In genomic region chr14:60266021-60266937, GRCh38 we compare ENCODE assay signal across 7 cellular contexts. TPM values are rescaled to one million over a fixed set of nuclear protein-coding genes. Genes with fewer than 3 reads are reported as not detected.
DNase-seq lines count a peak whose midpoint lies in the region; ATAC-seq and TF ChIP-seq lines count a peak whose summit lies in the region.

No MANE protein-coding gene starts in this region.

- peaks cover 0 to 12% (median 4%) of the 10 kb centered on the region in 7 donors for H3K9me3 Mint-ChIP-seq in naive B cell
- no peaks in the 10 kb centered on the region for H3K9me3 Mint-ChIP-seq in activated T-helper 17 cell treated with anti-CD3 and anti-CD28 coated beads, Interleukin-2, amount 50 U/mL, for 72 hours

- peaks cover 4 to 8% of the 10 kb centered on the region in 2 donors for H3K36me3 Mint-ChIP-seq in naive B cell
- H3K36me3 Mint-ChIP-seq in activated T-helper 17 cell treated with anti-CD3 and anti-CD28 coated beads, Interleukin-2, amount 50 U/mL, for 72 hours (ENCODE audit: low read depth): peaks cover 23% of the 10 kb centered on the region

- no peak overlapping the region for H3K27ac Mint-ChIP-seq in naive B cell
- H3K27ac Mint-ChIP-seq in activated T-helper 17 cell treated with anti-CD3 and anti-CD28 coated beads, Interleukin-2, amount 50 U/mL, for 72 hours: no peak overlapping the region

- no peaks in the 10 kb centered on the region for H3K27me3 Mint-ChIP-seq in naive B cell
- H3K27me3 Mint-ChIP-seq in activated T-helper 17 cell treated with anti-CD3 and anti-CD28 coated beads, Interleukin-2, amount 50 U/mL, for 72 hours: no peaks in the 10 kb centered on the region

- peak; percentile 43 for TF ChIP-seq CTCF in astrocyte of the spinal cord (IDR thresholded peaks at IDR 0.05; ENCODE audit: low read depth, low read length)

- H3K4me3 Mint-ChIP-seq in naive B cell: no peak overlapping the region
- H3K4me3 Mint-ChIP-seq in activated T-helper 17 cell treated with anti-CD3 and anti-CD28 coated beads, Interleukin-2, amount 50 U/mL, for 72 hours: no peak overlapping the region

- DNase-seq in EH (ENCODE audit: low read depth): peak; percentile 24
- peak; percentile 31 for DNase-seq in KBM-7
- no peak for DNase-seq in astrocyte of the spinal cord (ENCODE audit: low read depth, low spot score)
- DNase-seq in naive B cell: peak; percentile 11
- no peak for DNase-seq in T1000 (lab: John Stamatoyannopoulos, UW)

- ATAC-seq in naive B cell (ENCODE audit: low read depth in 2 of 2) (peak; percentile 63 to 69), HG03439 (IDR thresholded peaks at IDR 0.05; ENCODE audit: unreplicated experiment) (no peak)
- no peak for ATAC-seq in activated T-helper 17 cell treated with anti-CD3 and anti-CD28 coated beads, Interleukin-2, amount 50 U/mL, for 72 hours (replicated peaks)

- in situ Hi-C loops in KBM-7 (cut with MboI; ENCODE audit: low pct_unique_long_range_greater_than_20kb, low sequenced_read_pairs): no loop called here
- in situ Hi-C loops in astrocyte of the spinal cord (cut with HindIII; ENCODE audit: low sequenced_read_pairs): no loop called here

- peaks cover 5 to 30% (median 20%) of the 10 kb centered on the region in 3 donors for H3K4me1 Mint-ChIP-seq in naive B cell
- peaks cover 15% of the 10 kb centered on the region for H3K4me1 Mint-ChIP-seq in activated T-helper 17 cell treated with anti-CD3 and anti-CD28 coated beads, Interleukin-2, amount 50 U/mL, for 72 hours

- no peak overlapping the region for H3K4me3 ChIP-seq in astrocyte of the spinal cord (ENCODE audit: low read depth, low read length)

RNA-seq across cellular contexts. Expression of gene PPM1A, which starts 17.3 kb away (rescaled TPM):
- polyA plus RNA-seq in naive B cell (ENCODE audit: low read depth in 6 of 6): 10 to 100 TPM; 16.4 to 30.5 (median 17.2) TPM
- 10 to 100 TPM; 39.1 to 44.4 TPM for total RNA-seq in activated T-helper 17 cell treated with anti-CD3 and anti-CD28 coated beads, Interleukin-2, amount 50 U/mL, for 72 hours

Comparison
In these comparisons a context has a peak if more than half of its experiments do, and no peak if none do; other contexts are left out.
1. DNase-seq: peak in EH (single experiment), KBM-7 (single experiment) and naive B cell (single experiment); none in astrocyte of the spinal cord (single experiment) and T1000 (single experiment).
2. ATAC-seq: peak in naive B cell (2 of 2); none in HG03439 (single experiment) and activated T-helper 17 cell treated with anti-CD3 and anti-CD28 coated beads, Interleukin-2, amount 50 U/mL, for 72 hours (single experiment).